Comparison of ENCODE assay signal across 8 cellular contexts in genomic region chr1:17606826-17607440, GRCh38.
DNase-seq lines count a peak whose midpoint lies in the region; ATAC-seq lines count a peak whose summit lies in the region.

No MANE protein-coding gene starts in this region.

- ATAC-seq in left colon (peak; percentile 41), HG03354 (IDR thresholded peaks at IDR 0.05; ENCODE audit: poor library complexity, severe bottlenecking, unreplicated experiment) (no peak)

- intact Hi-C loops in left colon (cut with DNase I, micrococcal nuclease), result loop anchor here in 1 of 2 donors (5.0 kb wide), 2 partner anchors 105 to 185 kb away; no protein-coding TSS in a partner anchor

- DNase-seq in NCI-H1417 (lab: John Stamatoyannopoulos, UW) (peak; percentile 43 to 72 (median 63)), NCI-H1417 treated with DMSO at 0.1 percent for 48 hours (lab: John Stamatoyannopoulos, UW) (no peak), KG1 (lab: John Stamatoyannopoulos, UW) (peak; percentile 8), SKM-1 (lab: John Stamatoyannopoulos, UW; ENCODE audit: unreplicated experiment) (peak; percentile 59), cerebellum (ENCODE audit: low spot score) (peak; percentile 71), left colon (peak in 1 of 2 donors; percentile 79)
- peak; percentile 21 to 45 (median 29) for DNase-seq in stimulated activated CD4-positive, alpha-beta T cell treated with anti-CD3 and anti-CD28 coated beads, TNF-alpha, amount 100 ng/mL, for 48 hours (ENCODE audit: low read depth in 3 of 3)
